1 cellular context compared by ENCODE assay signal in genomic region chr2:240713928-240714746, GRCh38.
TF ChIP-seq lines count a peak whose summit lies in the region.

No MANE protein-coding gene starts in this region.

TF ChIP-seq in WTC11, 78 proteins besides CTCF, POLR2A, EP300 and RAD21 (continued from another document):
- no peak for TF ChIP-seq STAT6 (CRISPR knock-in tag; conservative IDR thresholded peaks at IDR 0.05; ENCODE audit: low read depth)
- TF ChIP-seq SP1 (CRISPR knock-in tag; conservative IDR thresholded peaks at IDR 0.05), result no peak
- no peak for TF ChIP-seq ZNF532 (CRISPR knock-in tag; IDR thresholded peaks at IDR 0.05; ENCODE audit: borderline replicate concordance)
- TF ChIP-seq ZNF219 (CRISPR knock-in tag; IDR thresholded peaks at IDR 0.05; ENCODE audit: borderline replicate concordance), result no peak
